8 cellular contexts compared by ENCODE assay signal in genomic region chr2:101418704-101419663, GRCh38. TPM values are rescaled to one million over a fixed set of nuclear protein-coding genes. Genes with fewer than 3 reads are reported as not detected.
DNase-seq lines count a peak whose midpoint lies in the region; ATAC-seq and TF ChIP-seq lines count a peak whose summit lies in the region.

No MANE protein-coding gene starts in this region.

- no peak overlapping the region for H3K4me3 ChIP-seq in epithelial cell of esophagus (ENCODE audit: low read length)

- DNase-seq in ACHN (peak; percentile 70), GM13977 (ENCODE audit: low spot score) (peak; percentile 70), NCI-H748 treated with DMSO at 0.1 percent for 48 hours (lab: John Stamatoyannopoulos, UW) (peak; percentile 33), epithelial cell of esophagus (ENCODE audit: low read depth) (peak; percentile 77), stromal cell of bone marrow (ENCODE audit: low read depth) (peak; percentile 57)
- peak; percentile 19 to 28 for DNase-seq in activated CD8-positive, alpha-beta memory T cell treated with anti-CD3 and anti-CD28 coated beads for 1 hour (ENCODE audit: extremely low read depth in 1 of 2, low read depth in 1 of 2)
- DNase-seq in naive thymus-derived CD8-positive, alpha-beta T cell, result peak; percentile 14 to 78 (median 58)

- H3K4me3 Mint-ChIP-seq in naive thymus-derived CD8-positive, alpha-beta T cell, result no peak overlapping the region

- in situ Hi-C loops in ACHN (cut with HindIII; ENCODE audit: low pct_ligation_motif_present, low pct_unique_long_range_greater_than_20kb, low sequenced_read_pairs), result no loop called here
- in situ Hi-C loops in GM13977 (cut with MboI; ENCODE audit: low pct_unique_long_range_greater_than_20kb, low sequenced_read_pairs, unreplicated experiment), result loop anchor here (25.0 kb wide), 1 partner anchor 418 kb away; no protein-coding TSS in a partner anchor

- ATAC-seq in naive thymus-derived CD8-positive, alpha-beta T cell, result peak; percentile 79 to 81
- ATAC-seq in HG02588 (IDR thresholded peaks at IDR 0.05; ENCODE audit: unreplicated experiment), result no peak

- POLR2A ChIA-PET in naive thymus-derived CD8-positive, alpha-beta T cell (lab: Charles Lee), result interaction anchor here (0.9 to 1.4 kb wide), 7 partner anchors 278 to 454 kb away, joined by 3 to 6 read pairs (median 3); partner anchors contain the start of gene MAP4K4

- peak overlapping the region in 2 of 10 donors; percentile 7 to 42 for H3K27ac Mint-ChIP-seq in naive thymus-derived CD8-positive, alpha-beta T cell

- H3K9me3 Mint-ChIP-seq in naive thymus-derived CD8-positive, alpha-beta T cell, result peaks cover 0 to 9% (median 0%) of the 10 kb centered on the region in 9 donors

- H3K4me1 Mint-ChIP-seq in naive thymus-derived CD8-positive, alpha-beta T cell, result peaks cover 0 to 1% (median 0%) of the 10 kb centered on the region in 4 donors

- H3K36me3 Mint-ChIP-seq in naive thymus-derived CD8-positive, alpha-beta T cell, result no peaks in the 10 kb centered on the region

- peaks cover 0 to 4% (median 0%) of the 10 kb centered on the region in 5 donors for H3K27me3 Mint-ChIP-seq in naive thymus-derived CD8-positive, alpha-beta T cell

- TF ChIP-seq CTCF in GM13977 (IDR thresholded peaks at IDR 0.05; ENCODE audit: extremely low read depth, insufficient read depth, missing control alignments) (peak; percentile 68), epithelial cell of esophagus (IDR thresholded peaks at IDR 0.05; ENCODE audit: insufficient read depth, low read depth, low read length, missing control alignments) (peak; percentile 80)

RNA-seq across cellular contexts. Expression of gene CREG2, which starts 31.7 kb away (rescaled TPM):
- total RNA-seq in naive thymus-derived CD8-positive, alpha-beta T cell, result not detected
- polyA plus RNA-seq in naive thymus-derived CD8-positive, alpha-beta T cell, result not detected

RNA-seq across cellular contexts. Expression of gene RFX8, which starts 55.9 kb away (rescaled TPM):
- not detected for total RNA-seq in naive thymus-derived CD8-positive, alpha-beta T cell
- not detected for polyA plus RNA-seq in naive thymus-derived CD8-positive, alpha-beta T cell

Comparison
In these comparisons a context has a peak if more than half of its experiments do, and no peak if none do; other contexts are left out.
1. DNase-seq: peak in every context shown above with its lines; median percentile 77 in epithelial cell of esophagus; 70 in ACHN; 70 in GM13977; 58 in naive thymus-derived CD8-positive, alpha-beta T cell; 57 in stromal cell of bone marrow; 33 in NCI-H748 treated with DMSO at 0.1 percent for 48 hours; 24 in activated CD8-positive, alpha-beta memory T cell treated with anti-CD3 and anti-CD28 coated beads for 1 hour.